Comparison of ENCODE assay signal across 8 cellular contexts in the genomic region with DNA sequence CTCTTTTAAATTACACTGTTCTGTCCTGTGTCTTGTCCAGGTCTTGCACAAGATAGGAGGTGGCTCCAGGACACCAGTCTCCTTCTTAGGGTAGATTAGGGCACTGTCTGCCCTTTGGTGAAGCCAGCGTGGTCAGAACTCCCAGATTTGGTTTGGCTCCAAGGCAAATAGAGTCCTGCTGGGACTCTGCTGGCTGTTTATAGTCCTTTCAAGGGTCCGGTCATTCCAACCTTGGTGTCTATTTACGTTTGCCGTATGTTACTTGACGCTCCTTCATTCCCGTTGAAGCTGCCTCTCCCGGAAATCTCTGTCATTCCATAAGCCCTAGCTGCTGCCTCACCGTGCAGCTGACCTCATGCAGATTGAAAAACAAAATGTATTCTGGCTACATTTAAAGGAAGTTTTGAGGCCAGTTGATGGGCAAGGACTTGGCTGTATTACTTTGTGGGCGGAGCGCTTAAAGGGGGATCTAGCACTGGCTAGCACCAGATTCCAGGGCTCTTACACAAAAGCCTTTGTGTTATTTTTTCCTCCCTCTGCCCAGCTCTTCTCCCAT.
DNase-seq lines count a peak whose midpoint lies in the region; ATAC-seq and TF ChIP-seq lines count a peak whose summit lies in the region.

No MANE protein-coding gene starts in this region.

- TF ChIP-seq CTCF in PC-3 (conservative IDR thresholded peaks at IDR 0.05; ENCODE audit: low read depth, low read length): no peak
- no peak for TF ChIP-seq CTCF in fibroblast of the aortic adventitia (IDR thresholded peaks at IDR 0.05; ENCODE audit: insufficient read depth, low read length)
- no peak for TF ChIP-seq CTCF in neural progenitor cell (IDR thresholded peaks at IDR 0.05)

- H3K4me3 ChIP-seq in PC-3 (ENCODE audit: low read length) (peak overlapping the region; percentile 43), fibroblast of the aortic adventitia (ENCODE audit: low read depth, low read length) (peak overlapping the region; percentile 32), neural progenitor cell (no peak overlapping the region)

- H3K27me3 ChIP-seq in PC-3 (ENCODE audit: low read length) (no peaks in the 10 kb centered on the region), neural progenitor cell (no peaks in the 10 kb centered on the region)

- no peaks in the 10 kb centered on the region for H3F3A ChIP-seq in PC-3 (ENCODE audit: low read length, unreplicated experiment)
- H3F3A ChIP-seq in neural progenitor cell (ENCODE audit: low read depth): no peaks in the 10 kb centered on the region

- DNase-seq in AG08395 (ENCODE audit: low spot score): peak; percentile 91
- peak; percentile 80 for DNase-seq in PC-3
- DNase-seq in fibroblast of the aortic adventitia (ENCODE audit: low read depth): peak; percentile 96
- DNase-seq in neural progenitor cell (ENCODE audit: low spot score): peak; percentile 9
- DNase-seq in DMS79 treated with DMSO at 0.1 percent for 48 hours (lab: John Stamatoyannopoulos, UW): no peak

- H3K4me2 ChIP-seq in PC-3 (ENCODE audit: low read length) (peak overlapping the region; percentile 69), neural progenitor cell (no peak overlapping the region)

- H3K79me2 ChIP-seq in PC-3 (ENCODE audit: low read length): no peaks in the 10 kb centered on the region
- H3K79me2 ChIP-seq in neural progenitor cell (ENCODE audit: low read depth): no peaks in the 10 kb centered on the region

- H3K9ac ChIP-seq in PC-3 (ENCODE audit: low read length) (no peak overlapping the region), neural progenitor cell (no peak overlapping the region)

- TSS peak; percentile 71 for BruUV-seq in PC-3 (replicated peaks; lab: Mats Ljungman, UMichigan)

- no peaks in the 10 kb centered on the region for H3K36me3 ChIP-seq in PC-3 (ENCODE audit: low read depth, low read length)
- no peaks in the 10 kb centered on the region for H3K36me3 ChIP-seq in neural progenitor cell

- H3K4me1 Mint-ChIP-seq in neural progenitor cell: peaks cover 14% of the 10 kb centered on the region

- H4K20me1 ChIP-seq in PC-3 (ENCODE audit: low read length) (no peaks in the 10 kb centered on the region), neural progenitor cell (ENCODE audit: low read depth) (no peaks in the 10 kb centered on the region)

- POLR2A ChIA-PET in PC-3 (lab: Charles Lee; ENCODE audit: unreplicated experiment): interaction anchor here (0.5 kb wide), 2 partner anchors 11 to 1852 kb away, joined by 3 to 14 read pairs; no protein-coding TSS in a partner anchor

- H3K4me3 Mint-ChIP-seq in neural progenitor cell: no peak overlapping the region

- no peaks in the 10 kb centered on the region for H3K27me3 Mint-ChIP-seq in neural progenitor cell (ENCODE audit: insufficient read depth, low read depth)

- H3K27ac ChIP-seq in PC-3 (ENCODE audit: low read length) (peak overlapping the region; percentile 40), neural progenitor cell (no peak overlapping the region)

- no peaks in the 10 kb centered on the region for H3K36me3 Mint-ChIP-seq in neural progenitor cell

- intact Hi-C loops in PC-3 (cut with micrococcal nuclease): no loop called here

- no peak overlapping the region for H3K27ac Mint-ChIP-seq in neural progenitor cell

- ATAC-seq in PC-3: peak; percentile 69
- no peak for ATAC-seq in GM21528 (IDR thresholded peaks at IDR 0.05; ENCODE audit: low FRiP score, unreplicated experiment)
- no peak for ATAC-seq in HG02571 (IDR thresholded peaks at IDR 0.05; ENCODE audit: unreplicated experiment)
- ATAC-seq in HG02973 (IDR thresholded peaks at IDR 0.05; ENCODE audit: unreplicated experiment): no peak

- H3K4me1 ChIP-seq in PC-3 (ENCODE audit: insufficient read depth, low read length) (peaks cover 52% of the 10 kb centered on the region), neural progenitor cell (no peaks in the 10 kb centered on the region)

- H3K9me3 ChIP-seq in PC-3 (ENCODE audit: low read length): no peaks in the 10 kb centered on the region
- H3K9me3 ChIP-seq in neural progenitor cell (ENCODE audit: low read depth): no peaks in the 10 kb centered on the region

- H3K9me2 ChIP-seq in PC-3 (replicated peaks; ENCODE audit: low read length): 0 out of 2 replicates have a peak, but pooled peaks cover 3% of the 10 kb centered on the region

- CTCF ChIA-PET in PC-3 (lab: Charles Lee): interaction anchor here (1.1 kb wide), 1 partner anchor 50 kb away, joined by 4 read pairs; no protein-coding TSS in a partner anchor

- no peaks in the 10 kb centered on the region for H3K9me3 Mint-ChIP-seq in neural progenitor cell

- H2AFZ ChIP-seq in PC-3 (ENCODE audit: low read length) (peak overlapping the region; percentile 66), neural progenitor cell (replicated peaks) (no peak overlapping the region)
